In genomic region chr2:126776701-126777619, GRCh38 we compare ENCODE assay signal across 8 cellular contexts.
DNase-seq lines count a peak whose midpoint lies in the region; ATAC-seq and TF ChIP-seq lines count a peak whose summit lies in the region.

No MANE protein-coding gene starts in this region.

- H4K20me1 ChIP-seq in HCT116 (ENCODE audit: insufficient read depth) = no peaks in the 10 kb centered on the region
- H4K20me1 ChIP-seq in hepatocyte (ENCODE audit: insufficient read depth, poor library complexity, severe bottlenecking) = no peaks in the 10 kb centered on the region

- intact Hi-C loops in HCT116 (cut with micrococcal nuclease) (loop anchor here (1.0 to 10.0 kb wide), 2 partner anchors 198 to 249 kb away; no protein-coding TSS in a partner anchor), aorta (cut with DNase I) (loop anchor here (1.0 to 2.0 kb wide), 2 partner anchors 248 to 249 kb away; no protein-coding TSS in a partner anchor)

- no peaks in the 10 kb centered on the region for H3K9me3 ChIP-seq in HCT116 (ENCODE audit: control insufficient read depth in 1 of 2, insufficient read depth in 1 of 2, low read depth in 1 of 2, low read length in 2 of 2)
- H3K9me3 ChIP-seq in MG63 = no peaks in the 10 kb centered on the region
- H3K9me3 ChIP-seq in hepatocyte (ENCODE audit: low read depth) = no peaks in the 10 kb centered on the region
- H3K9me3 ChIP-seq in aorta (ENCODE audit: control insufficient read depth, low read length) = no peaks in the 10 kb centered on the region

- RAD21 ChIA-PET in HCT116 (lab: Charles Lee; ENCODE audit: low non-redundant PET in 1 of 2, low total read pairs in 2 of 2, uncharacterized antibody in 2 of 2, unreplicated experiment in 2 of 2) = interaction anchor here in 1 of 2 experiments (0.6 kb wide), 1 partner anchor 770 kb away, joined by 6 read pairs; no protein-coding TSS in a partner anchor

- H3K79me2 ChIP-seq in HCT116 (ENCODE audit: insufficient read depth, low read length) (no peaks in the 10 kb centered on the region), hepatocyte (no peaks in the 10 kb centered on the region)

- peak; percentile 91 for TF ChIP-seq RAD21 in HCT116 (IDR thresholded peaks at IDR 0.05; ENCODE audit: low read depth)

- in situ Hi-C loops in astrocyte of the cerebellum (cut with HindIII; ENCODE audit: low sequenced_read_pairs) = no loop called here

- CTCF ChIA-PET in GM10248 (lab: Yijun Ruan, JAX) = interaction anchor here (0.6 to 4.8 kb wide), 29 partner anchors 8 to 535 kb away, joined by 3 to 88 read pairs (median 4); no protein-coding TSS in a partner anchor
- CTCF ChIA-PET in HCT116 (lab: Charles Lee) = interaction anchor here (1.1 to 1.2 kb wide), 2 partner anchors 195 to 249 kb away, joined by 5 to 6 read pairs; no protein-coding TSS in a partner anchor

- H2AFZ ChIP-seq in HCT116 (ENCODE audit: low read depth, low read length, poor library complexity, severe bottlenecking) (peak overlapping the region; percentile 49), hepatocyte (peak overlapping the region; percentile 97)

- TF ChIP-seq POLR2A in HCT116 (IDR thresholded peaks at IDR 0.05; ENCODE audit: borderline replicate concordance, extremely low read depth, insufficient read depth, insufficient read length) = no peak

- H3K27ac ChIP-seq in HCT116 (ENCODE audit: low read depth, low read length) = no peak overlapping the region; the same call in 1 of the 2 replicates
- H3K27ac ChIP-seq in hepatocyte = peak overlapping the region; percentile 45
- H3K27ac ChIP-seq in aorta (ENCODE audit: low read depth in 1 of 2, low read length in 2 of 2) = no peak overlapping the region

- DNase-seq in GM10248 (ENCODE audit: extremely low spot score) = peak; percentile 81
- DNase-seq in HCT116 (ENCODE audit: low read depth, low spot score) = peak; percentile 22
- peak; percentile 58 for DNase-seq in MG63
- peak; percentile 67 for DNase-seq in T1000 (lab: John Stamatoyannopoulos, UW)
- DNase-seq in astrocyte of the cerebellum (ENCODE audit: low read depth) = peak; percentile 36
- DNase-seq in hepatocyte (ENCODE audit: low spot score) = peak; percentile 90
- peak; percentile 40 for DNase-seq in renal cortical epithelial cell (ENCODE audit: low read depth)
- DNase-seq in aorta = peak; percentile 87 to 96

- under 1% methylated on average over 58 of the region's 66 CpGs for WGBS in hepatocyte (ENCODE audit: low lambda C conversion rate, missing lambda C conversion rate)
- 0 to 1% methylated on average over 57 to 66 of the region's 66 CpGs for WGBS in aorta, 2 donors

- ATAC-seq in HCT116 (peak; percentile 95), aorta (ENCODE audit: low FRiP score) (peak; percentile 92)

- H3K4me2 ChIP-seq in HCT116 (ENCODE audit: low read length) (no peak overlapping the region), hepatocyte (peak overlapping the region; percentile 99)

- no peak overlapping the region for H3K4me3 ChIP-seq in HCT116 (replicated peaks in 1 of 2; ENCODE audit: low read depth in 1 of 2, low read length in 2 of 2)
- H3K4me3 ChIP-seq in MG63 = peak overlapping the region; percentile 50
- H3K4me3 ChIP-seq in astrocyte of the cerebellum (ENCODE audit: low read depth, low read length) = peak overlapping the region; percentile 49
- peak overlapping the region; percentile 61 for H3K4me3 ChIP-seq in hepatocyte
- peak overlapping the region; percentile 28 to 64 for H3K4me3 ChIP-seq in aorta (ENCODE audit: low read length in 2 of 2)

- H3K4me1 ChIP-seq in HCT116 (ENCODE audit: control insufficient read depth in 1 of 2, insufficient read depth in 2 of 2, low read length in 2 of 2) (no peaks in the 10 kb centered on the region), hepatocyte (ENCODE audit: insufficient read depth) (no peaks in the 10 kb centered on the region), aorta (ENCODE audit: control insufficient read depth in 1 of 2, insufficient read depth in 2 of 2, low read length in 2 of 2) (no peaks in the 10 kb centered on the region)

- H3K36me3 ChIP-seq in HCT116 (ENCODE audit: control insufficient read depth in 1 of 2, insufficient read depth in 2 of 2, low read length in 2 of 2) (no peaks in the 10 kb centered on the region), MG63 (no peaks in the 10 kb centered on the region), hepatocyte (replicated peaks; ENCODE audit: insufficient read depth, low read depth) (no peaks in the 10 kb centered on the region), aorta (ENCODE audit: control insufficient read depth in 1 of 2, insufficient read depth in 2 of 2, low read length in 1 of 2) (no peaks in the 10 kb centered on the region)

- POLR2A ChIA-PET in GM10248 (lab: Yijun Ruan, JAX) = no interaction called here
- POLR2A ChIA-PET in HCT116 (lab: Charles Lee) = no interaction called here

- TF ChIP-seq CTCF in GM10248 (IDR thresholded peaks at IDR 0.05; ENCODE audit: control extremely low read depth, extremely low read depth, low read depth, missing control alignments) = peak; percentile 95
- peak; percentile 45 to 97 (median 91); a peak in 5 of 6 replicates for TF ChIP-seq CTCF in HCT116 (IDR thresholded peaks at IDR 0.05 in 2 of 3, conservative IDR thresholded peaks at IDR 0.05 in 1 of 3; ENCODE audit: borderline replicate concordance in 1 of 3, insufficient read depth in 1 of 3, low read depth in 2 of 3, low read length in 2 of 3)
- TF ChIP-seq CTCF in astrocyte of the cerebellum (IDR thresholded peaks at IDR 0.05; ENCODE audit: low read depth, low read length, missing control alignments) = peak; percentile 97
- TF ChIP-seq CTCF in hepatocyte (IDR thresholded peaks at IDR 0.05; ENCODE audit: poor library complexity) = peak; percentile 93

- H3K9ac ChIP-seq in HCT116 (ENCODE audit: low read length) = no peak overlapping the region

- BruUV-seq in HCT116 (replicated peaks; lab: Mats Ljungman, UMichigan) = no TSS peak

- H3K27me3 ChIP-seq in HCT116 (ENCODE audit: insufficient read depth, low read length) (no peaks in the 10 kb centered on the region), MG63 (no peaks in the 10 kb centered on the region), hepatocyte (peaks cover 7% of the 10 kb centered on the region), aorta (ENCODE audit: control insufficient read depth in 1 of 2, insufficient read depth in 2 of 2, low read length in 1 of 2) (no peaks in the 10 kb centered on the region)

- H3K9me2 ChIP-seq in HCT116 (ENCODE audit: insufficient read depth) (no peaks in the 10 kb centered on the region), hepatocyte (replicated peaks; ENCODE audit: insufficient read depth) (no peaks in the 10 kb centered on the region)

TF ChIP-seq in HCT116, 20 proteins besides CTCF, POLR2A, EP300 and RAD21:
- TF ChIP-seq ZBTB33 (IDR thresholded peaks at IDR 0.05; ENCODE audit: extremely low read depth, insufficient replicate concordance, low read length) (no peak), CBX3 (IDR thresholded peaks at IDR 0.05; ENCODE audit: low read depth) (no peak), FOSL1 (IDR thresholded peaks at IDR 0.05; ENCODE audit: low read depth) (no peak), JUND (IDR thresholded peaks at IDR 0.05) (no peak), EZH2 (IDR thresholded peaks at IDR 0.05) (no peak)

Comparison
In these comparisons a context has a peak if more than half of its experiments do, and no peak if none do; other contexts are left out.
1. DNase-seq: peak in every context shown above with its lines; median percentile 92 in aorta; 90 in hepatocyte; 81 in GM10248; 67 in T1000; 58 in MG63; 40 in renal cortical epithelial cell; 36 in astrocyte of the cerebellum; 22 in HCT116.
2. H3K4me3 ChIP-seq: peak in MG63 (single experiment), astrocyte of the cerebellum (single experiment), hepatocyte (single experiment) and aorta (2 of 2); none in HCT116 (0 of 2).
3. Peak in every context shown above with its lines, with median percentiles within 50 percentile points of each other: CTCF ChIP-seq.